In genomic region chr3:72258366-72258765, GRCh38 we compare ENCODE assay signal across 15 cellular contexts.
DNase-seq lines count a peak whose midpoint lies in the region; ATAC-seq and TF ChIP-seq lines count a peak whose summit lies in the region.
"Had no signal": no experiment of that assay in that cellular context is flagged by ENCODE, and none has a peak within 500 bp of the region (broad histone marks: within the 10 kb centered on the region; RNA-seq: fewer than 3 reads in every experiment).

No MANE protein-coding gene starts in this region.

- DNase-seq in NCI-H1105 treated with DMSO at 0.1 percent for 48 hours (lab: John Stamatoyannopoulos, UW): peak; percentile 31
- no peak for DNase-seq in NCI-H1105 (lab: John Stamatoyannopoulos, UW)
- no peak for DNase-seq in nephron progenitor cell
- no peak for DNase-seq in C1 segment of cervical spinal cord (lab: John Stamatoyannopoulos, UW)
- DNase-seq in activated CD4-positive, alpha-beta memory T cell treated with anti-CD3 and anti-CD28 coated beads, Interleukin-2, amount 10 ng/mL, durations not matched to agents 7 days and 5 days: no peak
- DNase-seq: Caco-2, hippocampal formation, left ventricle myocardium inferior, NCI-H146, sigmoid colon, T-helper 9 cell had no signal

- peak overlapping the region; percentile 42 for H3K27ac Mint-ChIP-seq in activated T-helper 17 cell treated with anti-CD3 and anti-CD28 coated beads, Interleukin-2, amount 50 U/mL, for 72 hours
- H3K27ac Mint-ChIP-seq in nephron progenitor cell: peak overlapping the region; percentile 14
- H3K27ac Mint-ChIP-seq in activated CD4-positive, alpha-beta memory T cell treated with anti-CD3 and anti-CD28 coated beads, Interleukin-2, amount 10 ng/mL, durations not matched to agents 7 days and 5 days: no peak overlapping the region
- H3K27ac Mint-ChIP-seq: stimulated activated effector memory CD8-positive, alpha-beta T cell treated with anti-CD3 and anti-CD28 coated beads, Interleukin-12 subunit alpha, Interleukin-12 subunit beta, amount 100 ng/mL, for 72 hours had no signal

- H3K27ac ChIP-seq in HEK293 (ENCODE audit: extremely low read depth, low read depth, low read length): no peak overlapping the region
- H3K27ac ChIP-seq: left ventricle myocardium inferior, sigmoid colon had no signal

- H3K36me3 ChIP-seq in HEK293 (ENCODE audit: control insufficient read depth in 2 of 2, insufficient read depth in 1 of 2, low read length in 2 of 2): no peaks in the 10 kb centered on the region
- H3K36me3 ChIP-seq: left ventricle myocardium inferior, sigmoid colon had no signal

- no peaks in the 10 kb centered on the region for H3K36me3 Mint-ChIP-seq in activated T-helper 17 cell treated with anti-CD3 and anti-CD28 coated beads, Interleukin-2, amount 50 U/mL, for 72 hours (ENCODE audit: low read depth)
- no peaks in the 10 kb centered on the region for H3K36me3 Mint-ChIP-seq in nephron progenitor cell (ENCODE audit: low read depth)
- peaks cover 3% of the 10 kb centered on the region for H3K36me3 Mint-ChIP-seq in activated CD4-positive, alpha-beta memory T cell treated with anti-CD3 and anti-CD28 coated beads, Interleukin-2, amount 10 ng/mL, durations not matched to agents 7 days and 5 days (ENCODE audit: low read depth)
- H3K36me3 Mint-ChIP-seq: stimulated activated effector memory CD8-positive, alpha-beta T cell treated with anti-CD3 and anti-CD28 coated beads, Interleukin-12 subunit alpha, Interleukin-12 subunit beta, amount 100 ng/mL, for 72 hours had no signal

- H3K9me3 Mint-ChIP-seq in activated T-helper 17 cell treated with anti-CD3 and anti-CD28 coated beads, Interleukin-2, amount 50 U/mL, for 72 hours: no peaks in the 10 kb centered on the region
- peaks cover 2% of the 10 kb centered on the region for H3K9me3 Mint-ChIP-seq in nephron progenitor cell
- peaks cover 4% of the 10 kb centered on the region for H3K9me3 Mint-ChIP-seq in activated CD4-positive, alpha-beta memory T cell treated with anti-CD3 and anti-CD28 coated beads, Interleukin-2, amount 10 ng/mL, durations not matched to agents 7 days and 5 days
- H3K9me3 Mint-ChIP-seq: stimulated activated effector memory CD8-positive, alpha-beta T cell treated with anti-CD3 and anti-CD28 coated beads, Interleukin-12 subunit alpha, Interleukin-12 subunit beta, amount 100 ng/mL, for 72 hours had no signal

- peak overlapping the region; percentile 13 for H3K4me3 Mint-ChIP-seq in activated T-helper 17 cell treated with anti-CD3 and anti-CD28 coated beads, Interleukin-2, amount 50 U/mL, for 72 hours
- H3K4me3 Mint-ChIP-seq in nephron progenitor cell: no peak overlapping the region
- no peak overlapping the region for H3K4me3 Mint-ChIP-seq in activated CD4-positive, alpha-beta memory T cell treated with anti-CD3 and anti-CD28 coated beads, Interleukin-2, amount 10 ng/mL, durations not matched to agents 7 days and 5 days
- H3K4me3 Mint-ChIP-seq: stimulated activated effector memory CD8-positive, alpha-beta T cell treated with anti-CD3 and anti-CD28 coated beads, Interleukin-12 subunit alpha, Interleukin-12 subunit beta, amount 100 ng/mL, for 72 hours had no signal

- peaks cover 5% of the 10 kb centered on the region; the same call in 1 of the 2 replicates for H3K4me1 ChIP-seq in HEK293 (ENCODE audit: control insufficient read depth, insufficient read depth, low read length)
- H3K4me1 ChIP-seq: Caco-2 had no signal

- H3K9me3 ChIP-seq in HEK293 (ENCODE audit: control insufficient read depth, insufficient read depth, low read depth, low read length): no peaks in the 10 kb centered on the region
- H3K9me3 ChIP-seq: Caco-2, left ventricle myocardium inferior, sigmoid colon had no signal

- H3K4me1 Mint-ChIP-seq in activated T-helper 17 cell treated with anti-CD3 and anti-CD28 coated beads, Interleukin-2, amount 50 U/mL, for 72 hours: peaks cover 16% of the 10 kb centered on the region
- peaks cover 38% of the 10 kb centered on the region for H3K4me1 Mint-ChIP-seq in nephron progenitor cell
- H3K4me1 Mint-ChIP-seq in activated CD4-positive, alpha-beta memory T cell treated with anti-CD3 and anti-CD28 coated beads, Interleukin-2, amount 10 ng/mL, durations not matched to agents 7 days and 5 days: peaks cover 18% of the 10 kb centered on the region

- H3K27me3 Mint-ChIP-seq in activated T-helper 17 cell treated with anti-CD3 and anti-CD28 coated beads, Interleukin-2, amount 50 U/mL, for 72 hours: peaks cover 10% of the 10 kb centered on the region
- peaks cover 11% of the 10 kb centered on the region for H3K27me3 Mint-ChIP-seq in nephron progenitor cell (ENCODE audit: low read depth, poor library complexity)
- H3K27me3 Mint-ChIP-seq in activated CD4-positive, alpha-beta memory T cell treated with anti-CD3 and anti-CD28 coated beads, Interleukin-2, amount 10 ng/mL, durations not matched to agents 7 days and 5 days: peaks cover 5% of the 10 kb centered on the region

- no peak overlapping the region for H3K4me3 ChIP-seq in HEK293 (ENCODE audit: low read depth, low read length)
- H3K4me3 ChIP-seq: left ventricle myocardium inferior, sigmoid colon had no signal

- ATAC-seq in activated T-helper 17 cell treated with anti-CD3 and anti-CD28 coated beads, Interleukin-2, amount 50 U/mL, for 72 hours (replicated peaks): no peak
- ATAC-seq in HG03135 (IDR thresholded peaks at IDR 0.05; ENCODE audit: unreplicated experiment): no peak
- ATAC-seq: stimulated activated effector memory CD8-positive, alpha-beta T cell treated with anti-CD3 and anti-CD28 coated beads, Interleukin-12 subunit alpha, Interleukin-12 subunit beta, amount 100 ng/mL, for 72 hours had no signal

- TF ChIP-seq CTCF in HEK293 (tag by site-specific recombination; IDR thresholded peaks at IDR 0.05) (no peak), nephron progenitor cell (IDR thresholded peaks at IDR 0.05) (no peak)

- POLR2A ChIA-PET in HEK293 (lab: Yijun Ruan, JAX): no interaction called here
- POLR2A ChIA-PET in activated CD4-positive, alpha-beta memory T cell treated with anti-CD3 and anti-CD28 coated beads, Interleukin-2, amount 10 ng/mL, durations not matched to agents 7 days and 5 days (lab: Charles Lee): no interaction called here

- CTCF ChIA-PET in HEK293 (lab: Yijun Ruan, JAX): interaction anchor here (1.1 kb wide), 1 partner anchor 21 kb away, joined by 3 read pairs; no protein-coding TSS in a partner anchor
- CTCF ChIA-PET in activated CD4-positive, alpha-beta memory T cell treated with anti-CD3 and anti-CD28 coated beads, Interleukin-2, amount 10 ng/mL, durations not matched to agents 7 days and 5 days (lab: Charles Lee): no interaction called here

TF ChIP-seq in HEK293, 187 proteins besides CTCF, POLR2A, EP300 and RAD21 (continues in another document):
- TF ChIP-seq ZBTB6 (tag by site-specific recombination; IDR thresholded peaks at IDR 0.05) (no peak), ZBTB48 (tag by site-specific recombination; IDR thresholded peaks at IDR 0.05) (0 out of 2 replicates have a peak, but pooled peaks have one; percentile 25), ZNF404 (tag by site-specific recombination; IDR thresholded peaks at IDR 0.05) (no peak), ZNF518A (tag by site-specific recombination; conservative IDR thresholded peaks at IDR 0.05; ENCODE audit: low read depth) (no peak), ZNF174 (tag by site-specific recombination; IDR thresholded peaks at IDR 0.05) (no peak), ZNF350 (tag by site-specific recombination; IDR thresholded peaks at IDR 0.05) (no peak), EGR2 (tag by site-specific recombination; IDR thresholded peaks at IDR 0.05; ENCODE audit: low read depth) (0 out of 2 replicates have a peak, but pooled peaks have one; percentile 22)
